ENCODE assay signal across 21 cellular contexts in the genomic region with DNA sequence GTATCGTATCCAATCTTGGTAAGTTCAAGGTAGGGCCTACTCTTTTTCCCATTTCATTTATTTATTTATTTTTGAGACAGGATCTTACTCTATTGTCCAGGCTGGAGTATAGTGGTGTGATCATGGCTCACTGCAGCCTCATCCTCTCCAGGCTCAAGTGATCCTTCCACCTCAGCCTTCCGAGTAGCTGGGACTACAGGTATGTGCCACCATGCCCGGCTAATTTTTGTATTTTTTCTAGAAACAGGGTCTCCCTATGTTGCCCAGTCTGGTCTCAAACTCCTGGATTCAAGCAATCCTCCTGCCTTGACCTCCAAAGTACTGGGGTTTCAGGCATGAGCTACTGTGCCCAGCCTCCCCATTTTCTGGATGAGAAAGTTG. TPM values are rescaled to one million over a fixed set of nuclear protein-coding genes. Genes with fewer than 3 reads are reported as not detected.
DNase-seq lines count a peak whose midpoint lies in the region; ATAC-seq, FAIRE-seq and TF ChIP-seq lines count a peak whose summit lies in the region.
"Had no signal": no experiment of that assay in that cellular context is flagged by ENCODE, and none has a peak within 500 bp of the region (broad histone marks: within the 10 kb centered on the region; RNA-seq: fewer than 3 reads in every experiment).

No MANE protein-coding gene starts in this region.

- POLR2A ChIA-PET in A549 (lab: Yijun Ruan, JAX), result no interaction called here

- H3K36me3 Mint-ChIP-seq in activated CD8-positive, alpha-beta memory T cell treated with anti-CD3 and anti-CD28 coated beads, Interleukin-2, amount 10 ng/mL, durations not matched to agents 7 days and 5 days, result no peaks in the 10 kb centered on the region
- H3K36me3 Mint-ChIP-seq: CD4-positive, CD25-positive, alpha-beta regulatory T cell had no signal

- H3K4me1 Mint-ChIP-seq in activated CD8-positive, alpha-beta memory T cell treated with anti-CD3 and anti-CD28 coated beads, Interleukin-2, amount 10 ng/mL, durations not matched to agents 7 days and 5 days, result peaks cover 28% of the 10 kb centered on the region

- peak overlapping the region; percentile 3 to 88; a peak in 4 of 6 replicates for H3K27ac ChIP-seq in A549
- peak overlapping the region; percentile 94 to 99 (median 95) for H3K27ac ChIP-seq in body of pancreas
- peak overlapping the region; percentile 49 to 66 (median 60) for H3K27ac ChIP-seq in gastrocnemius medialis
- H3K27ac ChIP-seq: 22Rv1, HL-60, PC-9 had no signal

- H3K4me3 ChIP-seq in A549 (no peak overlapping the region), body of pancreas (no peak overlapping the region), gastrocnemius medialis (no peak overlapping the region)
- H3K4me3 ChIP-seq: PC-9 had no signal

- H3K9me3 ChIP-seq in A549 (peaks cover 5% of the 10 kb centered on the region; the same call in 1 of the 3 replicates), body of pancreas (no peaks in the 10 kb centered on the region), gastrocnemius medialis (no peaks in the 10 kb centered on the region)
- H3K9me3 ChIP-seq: BE2C had no signal

- TF ChIP-seq POLR2A in A549 (IDR thresholded peaks at IDR 0.05; ENCODE audit: low read length) (no peak), body of pancreas (IDR thresholded peaks at IDR 0.05) (peak in 1 of 3 donors; percentile 2), gastrocnemius medialis (IDR thresholded peaks at IDR 0.05) (no peak)

- no peak for TF ChIP-seq EP300 in A549 (IDR thresholded peaks at IDR 0.05)

- peak; percentile 48 for DNase-seq in activated CD8-positive, alpha-beta memory T cell treated with anti-CD3 and anti-CD28 coated beads for 24 hours
- DNase-seq in activated CD8-positive, alpha-beta memory T cell treated with anti-CD3 and anti-CD28 coated beads, Interleukin-2, amount 10 ng/mL, durations not matched to agents 7 days and 5 days, result no peak
- DNase-seq in A549 (ENCODE audit: low read depth in 1 of 2, low spot score in 1 of 2) (no peak), body of pancreas (no peak), gastrocnemius medialis (no peak), SIG-M5 treated with dmso at 0.1 percent for 504 hours (lab: John Stamatoyannopoulos, UW; ENCODE audit: unreplicated experiment) (no peak)
- DNase-seq: BE2C; CD4-positive, CD25-positive, alpha-beta regulatory T cell; COR-L47; H7; IMR-90; NCI-H1436; NCI-H1930; NCI-H345; NCI-H524 treated with DMSO at 0.1 percent for 48 hours; PC-9 had no signal

- H3K36me3 ChIP-seq in body of pancreas (replicated peaks in 1 of 2; ENCODE audit: insufficient read depth in 1 of 2, low read depth in 2 of 2) (no peaks in the 10 kb centered on the region), gastrocnemius medialis (no peaks in the 10 kb centered on the region)
- H3K36me3 ChIP-seq: BE2C had no signal

- TF ChIP-seq CTCF in A549 (IDR thresholded peaks at IDR 0.05) (no peak), body of pancreas (IDR thresholded peaks at IDR 0.05) (no peak), gastrocnemius medialis (IDR thresholded peaks at IDR 0.05 in 4 of 5, conservative IDR thresholded peaks at IDR 0.05 in 1 of 5) (no peak)

- H3K27me3 ChIP-seq in body of pancreas (no peaks in the 10 kb centered on the region), gastrocnemius medialis (no peaks in the 10 kb centered on the region)
- H3K27me3 ChIP-seq: BE2C had no signal

- FAIRE-seq in A549 (lab: Jason Lieb, UNC), result no peak
- FAIRE-seq: G401.6 had no signal

- TF ChIP-seq RAD21 in A549 (conservative IDR thresholded peaks at IDR 0.05 in 1 of 2, IDR thresholded peaks at IDR 0.05 in 1 of 2), result no peak

- in situ Hi-C loops in gastrocnemius medialis (cut with MboI; ENCODE audit: low sequenced_read_pairs in 4 of 4), result no loop called here

- no peak overlapping the region for H3K4me2 ChIP-seq in A549
- H3K4me2 ChIP-seq: PC-9 had no signal

- intact Hi-C loops in body of pancreas (cut with DNase I) (no loop called here), gastrocnemius medialis (cut with DNase I; ENCODE audit: low total_unique reads) (no loop called here)

- H3K4me3 Mint-ChIP-seq in activated CD8-positive, alpha-beta memory T cell treated with anti-CD3 and anti-CD28 coated beads, Interleukin-2, amount 10 ng/mL, durations not matched to agents 7 days and 5 days, result no peak overlapping the region
- H3K4me3 Mint-ChIP-seq: CD4-positive, CD25-positive, alpha-beta regulatory T cell had no signal

- H3K27ac Mint-ChIP-seq in activated CD8-positive, alpha-beta memory T cell treated with anti-CD3 and anti-CD28 coated beads, Interleukin-2, amount 10 ng/mL, durations not matched to agents 7 days and 5 days, result no peak overlapping the region
- H3K27ac Mint-ChIP-seq: CD4-positive, CD25-positive, alpha-beta regulatory T cell had no signal

- CTCF ChIA-PET in activated CD8-positive, alpha-beta memory T cell treated with anti-CD3 and anti-CD28 coated beads, Interleukin-2, amount 10 ng/mL, durations not matched to agents 7 days and 5 days (lab: Charles Lee), result no interaction called here
- CTCF ChIA-PET in A549 (lab: Yijun Ruan, JAX), result no interaction called here

- H3K27me3 Mint-ChIP-seq in activated CD8-positive, alpha-beta memory T cell treated with anti-CD3 and anti-CD28 coated beads, Interleukin-2, amount 10 ng/mL, durations not matched to agents 7 days and 5 days, result peaks cover 27% of the 10 kb centered on the region

- no peaks in the 10 kb centered on the region for H3K9me3 Mint-ChIP-seq in activated CD8-positive, alpha-beta memory T cell treated with anti-CD3 and anti-CD28 coated beads, Interleukin-2, amount 10 ng/mL, durations not matched to agents 7 days and 5 days (ENCODE audit: low read depth)

- no peak for ATAC-seq in activated CD8-positive, alpha-beta memory T cell treated with anti-CD3 and anti-CD28 coated beads, Interleukin-2, amount 10 ng/mL, durations not matched to agents 7 days and 5 days
- ATAC-seq in A549 (no peak), body of pancreas (no peak), gastrocnemius medialis (no peak), HG03097 (IDR thresholded peaks at IDR 0.05; ENCODE audit: low FRiP score, unreplicated experiment) (no peak), HG03196 (IDR thresholded peaks at IDR 0.05; ENCODE audit: unreplicated experiment) (no peak)

- H3K4me1 ChIP-seq in A549 (peaks cover 38% of the 10 kb centered on the region), body of pancreas (peaks cover 86% of the 10 kb centered on the region), gastrocnemius medialis (peaks cover 22 to 29% of the 10 kb centered on the region in 2 donors)

- 96% methylated on average over 3 of the region's 3 CpGs for WGBS in A549 (ENCODE audit: missing lambda C conversion rate)
- WGBS in body of pancreas, 2 donors, result 70 to 73% methylated on average over 3 of the region's 3 CpGs

TF ChIP-seq in A549, 52 proteins besides CTCF, POLR2A, EP300 and RAD21:
- no peak for TF ChIP-seq EHMT2 (IDR thresholded peaks at IDR 0.05; ENCODE audit: low read depth)
- no peak for TF ChIP-seq BCL3 (IDR thresholded peaks at IDR 0.05)
- TF ChIP-seq ELK1 (IDR thresholded peaks at IDR 0.05; ENCODE audit: low read depth, low read length), result no peak
- no peak for TF ChIP-seq FOXS1 (CRISPR knock-in tag; IDR thresholded peaks at IDR 0.05)
- TF ChIP-seq CHD4 (IDR thresholded peaks at IDR 0.05; ENCODE audit: borderline replicate concordance), result no peak
- TF ChIP-seq E2F6 (IDR thresholded peaks at IDR 0.05; ENCODE audit: borderline replicate concordance, low read depth), result no peak
- no peak for TF ChIP-seq HDAC2 (IDR thresholded peaks at IDR 0.05)
- TF ChIP-seq POLR2AphosphoS2 (conservative IDR thresholded peaks at IDR 0.05; ENCODE audit: low read length), result no peak
- no peak for TF ChIP-seq HOXB5 (CRISPR knock-in tag; IDR thresholded peaks at IDR 0.05)
- TF ChIP-seq CBX8 (IDR thresholded peaks at IDR 0.05), result no peak

RNA-seq across cellular contexts. Expression of gene CLMN, which starts 57.2 kb away (rescaled TPM):
- under 1 TPM; 0.42 to 0.91 TPM for total RNA-seq in activated CD8-positive, alpha-beta memory T cell treated with anti-CD3 and anti-CD28 coated beads, Interleukin-2, amount 10 ng/mL, durations not matched to agents 7 days and 5 days
- polyA plus RNA-seq in A549 (2011; rRNA removed), result 10.6 and 11.3 TPM in 2 replicates
- polyA plus RNA-seq in A549 (2012; cell fraction: cytosol; rRNA removed), result 1.4 and 1.6 TPM in 2 replicates
- polyA plus RNA-seq in A549 (2012; cell fraction: nucleus; rRNA removed), result 2.0 and 3.1 TPM in 2 replicates
- 2.9 to 4.3 TPM (median 3.3 TPM) in 3 replicates for polyA plus RNA-seq in A549 (2017; fragmentation: RNase III; extraction: RNeasy Plus Mini Kit Qiagen cat#74134 plus additional on column Dnase treatment)
- 10.9 and 11.9 TPM in 2 replicates for polyA minus RNA-seq in A549 (2011; rRNA and poly(A)+ RNA removed)
- total RNA-seq in body of pancreas, result 10 to 100 TPM; 53.7 to 54.7 TPM
- 1 to 10 TPM; 3.8 to 8.8 (median 5.8) TPM for total RNA-seq in gastrocnemius medialis

Comparison
In these comparisons a context has a peak if more than half of its experiments do, and no peak if none do; other contexts are left out.
1. RNA of gene CLMN, which starts 57.2 kb away (total RNA-seq): 53.7 to 54.7 TPM in body of pancreas; 3.8 to 8.8 TPM in gastrocnemius medialis and 0.42 to 0.91 TPM in activated CD8-positive, alpha-beta memory T cell treated with anti-CD3 and anti-CD28 coated beads, Interleukin-2, amount 10 ng/mL, durations not matched to agents 7 days and 5 days; every median in the first group is over 4 times any median in the second.
2. Peak in every context shown above with its lines, with median percentiles within 50 percentile points of each other: H3K27ac ChIP-seq.